In genomic region chr15:83973816-83974215, GRCh38 we compare ENCODE assay signal across 1 cellular context.
TF ChIP-seq lines count a peak whose summit lies in the region.

No MANE protein-coding gene starts in this region.

TF ChIP-seq in IMR-90, 13 proteins besides CTCF, POLR2A, EP300 and RAD21:
- TF ChIP-seq FOS (IDR thresholded peaks at IDR 0.05; ENCODE audit: low read depth, low read length) (no peak), ELK1 (IDR thresholded peaks at IDR 0.05; ENCODE audit: borderline replicate concordance, low read depth, low read length) (no peak), RCOR1 (IDR thresholded peaks at IDR 0.05; ENCODE audit: insufficient replicate concordance, low read length) (no peak), SMC3 (IDR thresholded peaks at IDR 0.05; ENCODE audit: low read depth, low read length) (no peak)
